12 cellular contexts compared by ENCODE assay signal in genomic region chr7:157335256-157335655, GRCh38. TPM values are rescaled to one million over a fixed set of nuclear protein-coding genes. Genes with fewer than 3 reads are reported as not detected.
DNase-seq lines count a peak whose midpoint lies in the region; ATAC-seq and TF ChIP-seq lines count a peak whose summit lies in the region.
"Had no signal": no experiment of that assay in that cellular context is flagged by ENCODE, and none has a peak within 500 bp of the region (broad histone marks: within the 10 kb centered on the region; RNA-seq: fewer than 3 reads in every experiment).

No MANE protein-coding gene starts in this region.

- H3K36me3 Mint-ChIP-seq in T-helper 2 cell treated with Interferon-gamma antibody and Interleukin-4, amounts not matched to agents 5 μg/mL and 100 μg/mL, for 36 hours (ENCODE audit: low read depth), result peaks cover 18% of the 10 kb centered on the region
- H3K36me3 Mint-ChIP-seq in HFFc6 (ENCODE audit: low read depth), result peaks cover 23% of the 10 kb centered on the region
- H3K36me3 Mint-ChIP-seq in activated naive CD8-positive, alpha-beta T cell treated with anti-CD3 and anti-CD28 coated beads, Interleukin-2, amount 10 ng/mL, durations not matched to agents 7 days and 5 days, result peaks cover 7% of the 10 kb centered on the region
- peaks cover 0 to 4% (median 4%) of the 10 kb centered on the region in 3 donors for H3K36me3 Mint-ChIP-seq in naive thymus-derived CD8-positive, alpha-beta T cell

- POLR2A ChIA-PET in activated naive CD8-positive, alpha-beta T cell treated with anti-CD3 and anti-CD28 coated beads, Interleukin-2, amount 10 ng/mL, durations not matched to agents 7 days and 5 days (lab: Charles Lee), result interaction anchor here (0.8 kb wide), 1 partner anchor 51 kb away, joined by 6 read pairs; no protein-coding TSS in a partner anchor
- POLR2A ChIA-PET in naive thymus-derived CD8-positive, alpha-beta T cell (lab: Charles Lee), result interaction anchor here (1.1 kb wide), 1 partner anchor 46 kb away, joined by 3 read pairs; no protein-coding TSS in a partner anchor

- TF ChIP-seq CTCF in HFFc6 (IDR thresholded peaks at IDR 0.05), result no peak
- no peak for TF ChIP-seq CTCF in ascending aorta (IDR thresholded peaks at IDR 0.05)

- no peaks in the 10 kb centered on the region for H3K27me3 ChIP-seq in ascending aorta
- H3K27me3 ChIP-seq: upper lobe of right lung had no signal

- no peak overlapping the region for H3K27ac ChIP-seq in ascending aorta
- H3K27ac ChIP-seq: epithelial cell of prostate had no signal

- no peaks in the 10 kb centered on the region for H3K9me3 Mint-ChIP-seq in T-helper 2 cell treated with Interferon-gamma antibody and Interleukin-4, amounts not matched to agents 5 μg/mL and 100 μg/mL, for 36 hours
- no peaks in the 10 kb centered on the region; the same call in 1 of the 2 replicates for H3K9me3 Mint-ChIP-seq in HFFc6
- no peaks in the 10 kb centered on the region for H3K9me3 Mint-ChIP-seq in activated naive CD8-positive, alpha-beta T cell treated with anti-CD3 and anti-CD28 coated beads, Interleukin-2, amount 10 ng/mL, durations not matched to agents 7 days and 5 days
- peaks cover 0 to 2% (median 0%) of the 10 kb centered on the region in 9 donors for H3K9me3 Mint-ChIP-seq in naive thymus-derived CD8-positive, alpha-beta T cell

- ATAC-seq in activated naive CD8-positive, alpha-beta T cell treated with anti-CD3 and anti-CD28 coated beads, Interleukin-2, amount 10 ng/mL, durations not matched to agents 7 days and 5 days (ENCODE audit: low read depth), result no peak
- ATAC-seq in naive thymus-derived CD8-positive, alpha-beta T cell, result no peak
- no peak for ATAC-seq in activated CD4-positive, CD25-positive, alpha-beta regulatory T cell treated with anti-CD3 and anti-CD28 coated beads, Interleukin-2, amount 50 U/mL, for 24 hours
- ATAC-seq: upper lobe of right lung had no signal

- no peak overlapping the region for H3K4me3 ChIP-seq in ascending aorta

- peaks cover 19% of the 10 kb centered on the region for H3K4me1 Mint-ChIP-seq in T-helper 2 cell treated with Interferon-gamma antibody and Interleukin-4, amounts not matched to agents 5 μg/mL and 100 μg/mL, for 36 hours (ENCODE audit: low read depth)
- peaks cover 44% of the 10 kb centered on the region for H3K4me1 Mint-ChIP-seq in HFFc6 (ENCODE audit: low read depth)
- peaks cover 15% of the 10 kb centered on the region for H3K4me1 Mint-ChIP-seq in activated naive CD8-positive, alpha-beta T cell treated with anti-CD3 and anti-CD28 coated beads, Interleukin-2, amount 10 ng/mL, durations not matched to agents 7 days and 5 days
- H3K4me1 Mint-ChIP-seq in naive thymus-derived CD8-positive, alpha-beta T cell, result peaks cover 18 to 39% (median 29%) of the 10 kb centered on the region in 4 donors

- no peak for DNase-seq in T-helper 2 cell treated with Interferon-gamma antibody and Interleukin-4, amounts not matched to agents 5 μg/mL and 100 μg/mL, for 36 hours (ENCODE audit: low spot score)
- no peak for DNase-seq in T-helper 2 cell
- no peak for DNase-seq in HFFc6
- DNase-seq in activated naive CD8-positive, alpha-beta T cell treated with anti-CD3 and anti-CD28 coated beads, Interleukin-2, amount 10 ng/mL, durations not matched to agents 7 days and 5 days, result no peak
- no peak for DNase-seq in naive thymus-derived CD8-positive, alpha-beta T cell
- DNase-seq in ascending aorta (ENCODE audit: low spot score in 2 of 2), result no peak
- no peak for DNase-seq in DMS 273 (lab: John Stamatoyannopoulos, UW; ENCODE audit: unreplicated experiment)
- DNase-seq: NCI-H146; stimulated activated CD4-positive, alpha-beta T cell treated with anti-CD3 and anti-CD28 coated beads, Interleukin-15, amount 100 ng/mL, for 24 hours; upper lobe of right lung had no signal

- H3K27me3 Mint-ChIP-seq in T-helper 2 cell treated with Interferon-gamma antibody and Interleukin-4, amounts not matched to agents 5 μg/mL and 100 μg/mL, for 36 hours (ENCODE audit: low read depth), result peaks cover 33% of the 10 kb centered on the region
- H3K27me3 Mint-ChIP-seq in HFFc6 (ENCODE audit: insufficient read depth), result peaks cover 3% of the 10 kb centered on the region
- peaks cover 26% of the 10 kb centered on the region for H3K27me3 Mint-ChIP-seq in activated naive CD8-positive, alpha-beta T cell treated with anti-CD3 and anti-CD28 coated beads, Interleukin-2, amount 10 ng/mL, durations not matched to agents 7 days and 5 days
- H3K27me3 Mint-ChIP-seq in naive thymus-derived CD8-positive, alpha-beta T cell, result peaks cover 0 to 5% (median 3%) of the 10 kb centered on the region in 5 donors

- intact Hi-C loops in ascending aorta (cut with DNase I), result loop anchor here (5.0 kb wide), 1 partner anchor 198 kb away; the partner anchor contains the start of gene UBE3C

- no peaks in the 10 kb centered on the region for H3K36me3 ChIP-seq in ascending aorta
- H3K36me3 ChIP-seq: upper lobe of right lung had no signal

- H3K4me1 ChIP-seq in ascending aorta, result peaks cover 3 to 6% of the 10 kb centered on the region in 2 donors

- H3K4me3 Mint-ChIP-seq in T-helper 2 cell treated with Interferon-gamma antibody and Interleukin-4, amounts not matched to agents 5 μg/mL and 100 μg/mL, for 36 hours, result peak overlapping the region; percentile 89
- peak overlapping the region; percentile 90 for H3K4me3 Mint-ChIP-seq in HFFc6
- peak overlapping the region; percentile 96 for H3K4me3 Mint-ChIP-seq in activated naive CD8-positive, alpha-beta T cell treated with anti-CD3 and anti-CD28 coated beads, Interleukin-2, amount 10 ng/mL, durations not matched to agents 7 days and 5 days
- H3K4me3 Mint-ChIP-seq in naive thymus-derived CD8-positive, alpha-beta T cell, result peak overlapping the region; percentile 44 to 100 (median 96)

- peak overlapping the region; percentile 49 for H3K27ac Mint-ChIP-seq in T-helper 2 cell treated with Interferon-gamma antibody and Interleukin-4, amounts not matched to agents 5 μg/mL and 100 μg/mL, for 36 hours
- peak overlapping the region; percentile 94 for H3K27ac Mint-ChIP-seq in HFFc6
- H3K27ac Mint-ChIP-seq in activated naive CD8-positive, alpha-beta T cell treated with anti-CD3 and anti-CD28 coated beads, Interleukin-2, amount 10 ng/mL, durations not matched to agents 7 days and 5 days, result no peak overlapping the region
- H3K27ac Mint-ChIP-seq in naive thymus-derived CD8-positive, alpha-beta T cell, result peak overlapping the region in 7 of 10 donors; percentile 37 to 99 (median 73)

- no peaks in the 10 kb centered on the region for H3K9me3 ChIP-seq in ascending aorta
- H3K9me3 ChIP-seq: upper lobe of right lung had no signal

RNA-seq across cellular contexts. Expression of gene DNAJB6, which starts 1.5 kb away (rescaled TPM):
- total RNA-seq in HFFc6 (2021; fragmentation: NEBNext Ultra II Directional; extraction: Animal tissue kit (Norgen Biotek cat#: 25700)), result 100 to 1,000 TPM; 135 to 204 (median 163) TPM
- total RNA-seq in activated naive CD8-positive, alpha-beta T cell treated with anti-CD3 and anti-CD28 coated beads, Interleukin-2, amount 10 ng/mL, durations not matched to agents 7 days and 5 days, result 10 to 100 TPM; 60.0 to 67.0 TPM
- total RNA-seq in naive thymus-derived CD8-positive, alpha-beta T cell, result 100 to 1,000 TPM; 112 to 118 TPM
- 100 to 1,000 TPM; 113 to 159 (median 115) TPM for polyA plus RNA-seq in naive thymus-derived CD8-positive, alpha-beta T cell
- 79.1 TPM for total RNA-seq in ascending aorta
